ENCODE assay signal across 10 cellular contexts in genomic region chr4:147793569-147793968, GRCh38.
A peak's percentile ranks its signal among the peaks of the same experiment; 100 is the strongest.
DNase-seq lines count a peak whose midpoint lies in the region; ATAC-seq and TF ChIP-seq lines count a peak whose summit lies in the region.
"Had no signal": no experiment of that assay in that cellular context is flagged by ENCODE, and none has a peak within 500 bp of the region (broad histone marks: within the 10 kb centered on the region; RNA-seq: fewer than 3 reads in every experiment).

No MANE protein-coding gene starts in this region.

- no peak overlapping the region for H3K4me3 Mint-ChIP-seq in progenitor cell of endocrine pancreas (ENCODE audit: low read depth)

- no peaks in the 10 kb centered on the region for H3K9me3 Mint-ChIP-seq in progenitor cell of endocrine pancreas (ENCODE audit: low read depth)

- H3K9me3 ChIP-seq in RWPE2 (ENCODE audit: severe bottlenecking), result no peaks in the 10 kb centered on the region

- H3K27ac Mint-ChIP-seq in progenitor cell of endocrine pancreas, result peak overlapping the region; percentile 5

- peak; percentile 80 for ATAC-seq in RWPE2 (ENCODE audit: low read depth)
- peak; percentile 62 for ATAC-seq in foreskin keratinocyte
- ATAC-seq in HG02870 (IDR thresholded peaks at IDR 0.05; ENCODE audit: unreplicated experiment), result no peak

- no peak for TF ChIP-seq CTCF in RWPE2 (IDR thresholded peaks at IDR 0.05; ENCODE audit: poor library complexity, severe bottlenecking)
- TF ChIP-seq CTCF in foreskin keratinocyte (conservative IDR thresholded peaks at IDR 0.05), result no peak
- no peak for TF ChIP-seq CTCF in progenitor cell of endocrine pancreas (IDR thresholded peaks at IDR 0.05; ENCODE audit: unreplicated experiment)

- H3K36me3 ChIP-seq in RWPE2 (ENCODE audit: low read depth), result no peaks in the 10 kb centered on the region

- peak; percentile 1 for DNase-seq in HCEC 1CT
- DNase-seq in RWPE2 (ENCODE audit: low spot score), result no peak
- peak in 1 of 2 donors; percentile 78 for DNase-seq in foreskin keratinocyte
- DNase-seq in progenitor cell of endocrine pancreas (ENCODE audit: low spot score, unreplicated experiment), result no peak
- DNase-seq in stimulated activated CD4-positive, alpha-beta T cell treated with anti-CD3 and anti-CD28 coated beads, Interleukin-2, amount 100 ng/mL, for 48 hours, result no peak
- DNase-seq in kidney glomerular epithelial cell (lab: John Stamatoyannopoulos, UW), result no peak
- DNase-seq: cerebellar nuclear complex, DMS153, NCI-H1092 had no signal

- H3K4me1 Mint-ChIP-seq in progenitor cell of endocrine pancreas (ENCODE audit: low read depth), result peaks cover 11% of the 10 kb centered on the region

- H3K4me1 ChIP-seq in RWPE2 (ENCODE audit: insufficient read depth, poor library complexity, severe bottlenecking) (peaks cover 62% of the 10 kb centered on the region), foreskin keratinocyte (peaks cover 33% of the 10 kb centered on the region)

- H3K36me3 Mint-ChIP-seq in progenitor cell of endocrine pancreas (ENCODE audit: insufficient read depth), result no peaks in the 10 kb centered on the region

- no peak overlapping the region for H3K4me3 ChIP-seq in RWPE2 (ENCODE audit: severe bottlenecking)

- H3K27ac ChIP-seq in RWPE2 (ENCODE audit: poor library complexity, severe bottlenecking) (peak overlapping the region; percentile 74), foreskin keratinocyte (peak overlapping the region; percentile 52)

- no peaks in the 10 kb centered on the region for H3K27me3 Mint-ChIP-seq in progenitor cell of endocrine pancreas

- no peaks in the 10 kb centered on the region for H3K27me3 ChIP-seq in RWPE2 (ENCODE audit: insufficient read depth, poor library complexity, severe bottlenecking)
- H3K27me3 ChIP-seq in foreskin keratinocyte, result no peaks in the 10 kb centered on the region
